ENCODE assay signal across 11 cellular contexts in the genomic region with DNA sequence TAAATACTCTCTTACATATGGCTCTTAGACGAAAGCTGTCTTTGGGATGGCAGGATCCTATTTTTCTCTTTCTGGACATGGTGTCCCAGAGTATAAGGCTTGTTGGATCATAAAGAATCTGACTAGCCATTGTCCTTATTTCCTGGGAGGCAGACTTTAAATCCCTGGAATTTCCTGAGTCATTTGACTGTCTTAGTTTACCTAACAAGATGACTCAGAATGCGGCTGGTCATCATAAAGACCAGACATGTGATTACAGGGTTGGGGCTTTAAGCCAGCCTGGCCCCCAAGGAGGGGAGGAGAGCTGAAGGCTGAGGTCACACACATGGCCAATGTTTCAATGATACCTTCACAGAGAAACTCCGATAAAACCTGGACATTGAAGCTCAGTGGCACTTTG. TPM values are rescaled to one million over a fixed set of nuclear protein-coding genes. Genes with fewer than 3 reads are reported as not detected.
DNase-seq lines count a peak whose midpoint lies in the region; FAIRE-seq lines count a peak whose summit lies in the region.
"Had no signal": no experiment of that assay in that cellular context is flagged by ENCODE, and none has a peak within 500 bp of the region (broad histone marks: within the 10 kb centered on the region; RNA-seq: fewer than 3 reads in every experiment).

No MANE protein-coding gene starts in this region.

- no peak overlapping the region for H3K27ac ChIP-seq in GM23248

- 38 to 44% methylated on average over 3 of the region's 3 CpGs for WGBS in GM23248 (ENCODE audit: low coverage in 1 of 2, low lambda C conversion rate in 2 of 2, missing lambda C conversion rate in 2 of 2), 2 experiments

- DNase-seq in GM23248 = peak; percentile 64
- DNase-seq in RCC 7860 (ENCODE audit: low spot score) = peak; percentile 84
- peak; percentile 18 for DNase-seq in fibroblast of gingiva (ENCODE audit: low read depth)
- DNase-seq in skeletal muscle cell (ENCODE audit: low read depth) = peak; percentile 84
- no peak for DNase-seq in activated CD4-positive, alpha-beta T cell treated with anti-CD3 and anti-CD28 coated beads for 48 hours
- no peak for DNase-seq in HUDEP-2 (lab: John Stamatoyannopoulos, UW; ENCODE audit: unreplicated experiment in 76 of 76)
- DNase-seq in GM19240 (ENCODE audit: insufficient read length, low spot score) = no peak
- DNase-seq: Right ventricle myocardium superior; stimulated activated CD4-positive, alpha-beta T cell treated with anti-CD3 and anti-CD28 coated beads, Interleukin-4, amount 100 ng/mL, for 4 hours had no signal

- no peaks in the 10 kb centered on the region for H3K36me3 ChIP-seq in GM23248 (ENCODE audit: low read depth)

- H2AFZ ChIP-seq in GM23248 = no peak overlapping the region

- H3K4me3 ChIP-seq in GM23248 (no peak overlapping the region), skeletal muscle cell (ENCODE audit: low read depth, low read length) (no peak overlapping the region)

- no peaks in the 10 kb centered on the region for H3K79me2 ChIP-seq in GM23248 (ENCODE audit: insufficient read depth)

- no peak overlapping the region for H3K4me2 ChIP-seq in GM23248 (ENCODE audit: unreplicated experiment)

- in situ Hi-C loops in GM23248 (cut with MboI) = no loop called here

- H3K9ac ChIP-seq in GM23248 = no peak overlapping the region

- H3K9me2 ChIP-seq in GM23248 (ENCODE audit: insufficient read depth) = no peaks in the 10 kb centered on the region

- H3F3A ChIP-seq in GM23248 (ENCODE audit: insufficient read depth) = 0 out of 2 replicates have a peak, but pooled peaks cover 3% of the 10 kb centered on the region

- H3K27me3 ChIP-seq in GM23248 (replicated peaks; ENCODE audit: insufficient read depth) = peaks cover 6% of the 10 kb centered on the region; the same call in 1 of the 2 replicates

- H3K4me1 ChIP-seq in GM23248 (ENCODE audit: insufficient read depth) = peaks cover 10% of the 10 kb centered on the region; the same call in 1 of the 2 replicates

- no peaks in the 10 kb centered on the region for H4K20me1 ChIP-seq in GM23248 (ENCODE audit: insufficient read depth)

- no peaks in the 10 kb centered on the region for H3K9me3 ChIP-seq in GM23248 (ENCODE audit: low read depth)

- FAIRE-seq in RCC 7860 (lab: Jason Lieb, UNC) = peak; percentile 93

RNA-seq across cellular contexts. Expression of a gene that starts 37.2 kb away (rescaled TPM):
- total RNA-seq in GM23248 (2014; rRNA removed; shearing (Covaris generic)) = not detected in 2 replicates
- polyA plus RNA-seq in GM23248 (2016; fragmentation: Nextera tagmentation; extraction: Ambion mirVana) = not detected in 2 replicates
- total RNA-seq: dermis microvascular lymphatic vessel endothelial cell, Right ventricle myocardium superior, urinary bladder had no signal
- polyA plus RNA-seq: urinary bladder had no signal

Comparison
In these comparisons a context has a peak if more than half of its experiments do, and no peak if none do; other contexts are left out.
1. DNase-seq: peak in GM23248 (single experiment), RCC 7860 (single experiment), fibroblast of gingiva (single experiment) and skeletal muscle cell (single experiment); none in activated CD4-positive, alpha-beta T cell treated with anti-CD3 and anti-CD28 coated beads for 48 hours (single experiment), HUDEP-2 (0 of 76) and GM19240 (single experiment).